Comparison of ENCODE assay signal across 24 cellular contexts in the genomic region with DNA sequence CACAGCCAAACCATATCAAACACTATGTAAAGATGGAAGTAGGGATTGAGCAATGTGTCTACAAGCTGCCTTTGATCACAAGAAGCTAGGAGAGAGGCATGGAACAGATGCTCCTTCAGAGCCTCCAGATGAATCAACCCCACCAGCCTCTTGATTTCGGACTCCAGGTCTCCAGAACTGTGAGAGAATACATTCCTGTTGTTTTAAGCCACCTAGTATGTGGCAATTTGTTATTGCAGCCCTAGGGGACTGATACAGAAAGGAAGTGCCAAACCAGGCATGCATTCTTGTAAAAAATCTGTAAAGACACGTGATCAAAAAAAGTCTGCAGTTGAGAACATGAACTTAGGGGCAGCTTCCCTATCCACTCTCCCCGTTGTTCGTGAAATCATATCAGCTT.
DNase-seq lines count a peak whose midpoint lies in the region; FAIRE-seq and TF ChIP-seq lines count a peak whose summit lies in the region.
"Had no signal": no experiment of that assay in that cellular context is flagged by ENCODE, and none has a peak within 500 bp of the region (broad histone marks: within the 10 kb centered on the region; RNA-seq: fewer than 3 reads in every experiment).

No MANE protein-coding gene starts in this region.

- H3K9ac ChIP-seq in BLaER1 (no peak overlapping the region), Loucy (ENCODE audit: low read depth, low read length, poor library complexity, severe bottlenecking) (no peak overlapping the region)

- TF ChIP-seq POLR2A in H54 (IDR thresholded peaks at IDR 0.05; ENCODE audit: low read depth, low read length) = no peak

- H3K79me2 ChIP-seq in Loucy (ENCODE audit: insufficient read depth, low read length) = no peaks in the 10 kb centered on the region

- peak overlapping the region; percentile 23 for H3K4me2 ChIP-seq in BLaER1
- no peak overlapping the region for H3K4me2 ChIP-seq in Loucy (ENCODE audit: low read depth, low read length, poor library complexity, severe bottlenecking)

- peak; percentile 55 for DNase-seq in EH (ENCODE audit: low read depth)
- DNase-seq in choroid plexus epithelial cell (ENCODE audit: low read depth) = peak; percentile 53
- no peak for DNase-seq in H54 (ENCODE audit: insufficient read length, low spot score)
- DNase-seq in hepatic stellate cell (ENCODE audit: low spot score) = no peak
- DNase-seq in HTR-8/SVneo (ENCODE audit: insufficient read length, low spot score) = no peak
- DNase-seq: Calu3; DMS79 treated with DMSO at 0.1 percent for 48 hours; Karpas-422; MG63; NCI-H1092; NCI-H1417 treated with DMSO at 0.1 percent for 48 hours; NCI-H1694 treated with DMSO at 0.1 percent for 48 hours; NCI-H2081; NCI-H2171; NCI-H226; NCI-H524; NCI-H748 treated with DMSO at 0.1 percent for 48 hours; NK-92 treated with Interleukin-12 subunit alpha and Interleukin-12 subunit beta, amount 100 ng/mL, for 24 hours; PC-3; T-helper 17 cell had no signal

- no peak overlapping the region for H3K27ac ChIP-seq in BLaER1

- H4K20me1 ChIP-seq in BLaER1 (no peaks in the 10 kb centered on the region), Loucy (ENCODE audit: insufficient read depth, low read length, poor library complexity, severe bottlenecking) (no peaks in the 10 kb centered on the region)

- no peak for TF ChIP-seq CTCF in Loucy (conservative IDR thresholded peaks at IDR 0.05; ENCODE audit: low read length)
- no peak for TF ChIP-seq CTCF in choroid plexus epithelial cell (conservative IDR thresholded peaks at IDR 0.05; ENCODE audit: low read depth, low read length)

- peaks cover 17% of the 10 kb centered on the region for H3K36me3 ChIP-seq in BLaER1
- no peaks in the 10 kb centered on the region for H3K36me3 ChIP-seq in Loucy (ENCODE audit: insufficient read depth, low read length)
- H3K36me3 ChIP-seq: MG63 had no signal

- no peaks in the 10 kb centered on the region for H3F3A ChIP-seq in Loucy (ENCODE audit: low read depth)

- H3K4me1 ChIP-seq in BLaER1 = peaks cover 37% of the 10 kb centered on the region
- peaks cover 19% of the 10 kb centered on the region for H3K4me1 ChIP-seq in Loucy (ENCODE audit: insufficient read depth, low read length, poor library complexity, severe bottlenecking)

- no peak for FAIRE-seq in H54 (lab: Jason Lieb, UNC)
- no peak for FAIRE-seq in HTR-8/SVneo (lab: Jason Lieb, UNC)
- FAIRE-seq: GM19239, H1 had no signal

- H3K4me3 ChIP-seq in BLaER1 = no peak overlapping the region
- H3K4me3 ChIP-seq in Loucy (ENCODE audit: low read length, poor library complexity, severe bottlenecking) = no peak overlapping the region
- H3K4me3 ChIP-seq in choroid plexus epithelial cell (ENCODE audit: low read depth, low read length) = no peak overlapping the region
- H3K4me3 ChIP-seq: MG63 had no signal

- no peaks in the 10 kb centered on the region for H3K9me2 ChIP-seq in Loucy (replicated peaks; ENCODE audit: low read depth, low read length)

- H3K9me3 ChIP-seq in BLaER1 (peaks cover 36% of the 10 kb centered on the region), Loucy (ENCODE audit: insufficient read depth, low read depth, low read length) (no peaks in the 10 kb centered on the region)
- H3K9me3 ChIP-seq: MG63 had no signal

- 0 out of 2 replicates have a peak overlapping the region, but pooled peaks have one; percentile 34 for H2AFZ ChIP-seq in Loucy (ENCODE audit: low read length)

- H3K27me3 ChIP-seq in BLaER1 (no peaks in the 10 kb centered on the region), Loucy (ENCODE audit: insufficient read depth, low read length, poor library complexity, severe bottlenecking) (no peaks in the 10 kb centered on the region)
- H3K27me3 ChIP-seq: MG63 had no signal

Comparison
In these comparisons a context has a peak if more than half of its experiments do, and no peak if none do; other contexts are left out.
1. DNase-seq: peak in EH (single experiment) and choroid plexus epithelial cell (single experiment); none in H54 (single experiment), hepatic stellate cell (single experiment) and HTR-8/SVneo (single experiment).